In genomic region chr18:75210274-75211001, GRCh38 we compare ENCODE assay signal across 8 cellular contexts. TPM values are rescaled to one million over a fixed set of nuclear protein-coding genes. Genes with fewer than 3 reads are reported as not detected.
A peak's percentile ranks its signal among the peaks of the same experiment; 100 is the strongest.
DNase-seq lines count a peak whose midpoint lies in the region; ATAC-seq and TF ChIP-seq lines count a peak whose summit lies in the region.

TSS of gene TSHZ1 (plus strand) at chr18:75210797. CDS start at chr18:75211877, 1,080 bp downstream.

- POLR2A ChIA-PET in T-cell (lab: Charles Lee) = interaction anchor here (0.7 to 1.2 kb wide), 3 partner anchors 36 to 843 kb away, joined by 3 to 9 read pairs (median 3); no protein-coding TSS in a partner anchor

- H3K27me3 Mint-ChIP-seq in T-cell = no peaks in the 10 kb centered on the region

- no peaks in the 10 kb centered on the region for H3K9me2 ChIP-seq in hepatocyte (replicated peaks; ENCODE audit: insufficient read depth)

- intact Hi-C loops in body of pancreas (cut with DNase I) = no loop called here

- CTCF ChIA-PET in T-cell (lab: Charles Lee) = interaction anchor here (0.6 to 0.9 kb wide), 5 partner anchors 14 to 1127 kb away, joined by 3 to 8 read pairs (median 4); no protein-coding TSS in a partner anchor

- H3K4me1 ChIP-seq in body of pancreas = peaks cover 52% of the 10 kb centered on the region
- H3K4me1 ChIP-seq in hepatocyte (ENCODE audit: insufficient read depth) = peaks cover 31% of the 10 kb centered on the region

- peak within 1 kb of the TSS; percentile 82 for H3K4me2 ChIP-seq in hepatocyte

- H3K9me3 Mint-ChIP-seq in T-cell = no peaks in the 10 kb centered on the region

- H3K36me3 ChIP-seq in body of pancreas (replicated peaks in 1 of 2; ENCODE audit: insufficient read depth in 1 of 2, low read depth in 2 of 2) (no peaks in the 10 kb centered on the region), hepatocyte (replicated peaks; ENCODE audit: insufficient read depth, low read depth) (no peaks in the 10 kb centered on the region)

- H3K9me3 ChIP-seq in body of pancreas (no peaks in the 10 kb centered on the region), hepatocyte (ENCODE audit: low read depth) (no peaks in the 10 kb centered on the region)

- DNase-seq in NCI-H1694 (lab: John Stamatoyannopoulos, UW) (peak; percentile 86), T-cell (peak in 32 of 34 experiments; percentile 35 to 81 (median 67)), body of pancreas (peak; percentile 69 to 90 (median 73)), hepatocyte (ENCODE audit: low spot score) (peak; percentile 88), putamen (ENCODE audit: low spot score) (peak; percentile 85)

- WGBS in body of pancreas, 2 donors = 0 to 1% methylated on average over 15 of the region's 15 CpGs
- 6% methylated on average over 15 of the region's 15 CpGs for WGBS in hepatocyte (ENCODE audit: low lambda C conversion rate, missing lambda C conversion rate)

- peak within 1 kb of the TSS; percentile 95 to 96 for H3K27ac Mint-ChIP-seq in T-cell

- TF ChIP-seq CTCF in 22Rv1 (IDR thresholded peaks at IDR 0.05) = no peak
- no peak for TF ChIP-seq CTCF in body of pancreas (IDR thresholded peaks at IDR 0.05)
- no peak for TF ChIP-seq CTCF in hepatocyte (IDR thresholded peaks at IDR 0.05; ENCODE audit: poor library complexity)

- H3K36me3 Mint-ChIP-seq in T-cell = peaks cover 5% of the 10 kb centered on the region

- H3K4me3 Mint-ChIP-seq in T-cell = peak within 1 kb of the TSS; percentile 97 to 100 (median 99)

- H3K4me1 Mint-ChIP-seq in T-cell = peaks cover 65 to 68% (median 67%) of the 10 kb centered on the region in 3 donors

- peak in 2 of 3 donors; percentile 83 to 87 for TF ChIP-seq POLR2A in body of pancreas (IDR thresholded peaks at IDR 0.05)

- H4K20me1 ChIP-seq in hepatocyte (ENCODE audit: insufficient read depth, poor library complexity, severe bottlenecking) = peaks cover 20% of the 10 kb centered on the region

- peak within 1 kb of the TSS; percentile 62 for H2AFZ ChIP-seq in hepatocyte

- ATAC-seq in GM18502 (IDR thresholded peaks at IDR 0.05; ENCODE audit: poor library complexity, unreplicated experiment) (peak; percentile 44), HG02943 (IDR thresholded peaks at IDR 0.05; ENCODE audit: low read depth, unreplicated experiment) (peak; percentile 21), T-cell (replicated peaks in 1 of 4) (peak; percentile 37 to 65 (median 40)), body of pancreas (peak; percentile 56)

- no peaks in the 10 kb centered on the region for H3K27me3 ChIP-seq in body of pancreas
- H3K27me3 ChIP-seq in hepatocyte = peaks cover 14% of the 10 kb centered on the region

- H3K27ac ChIP-seq in 22Rv1 (peak within 1 kb of the TSS; percentile 97), body of pancreas (peak within 1 kb of the TSS; percentile 92 to 98 (median 94)), hepatocyte (peak within 1 kb of the TSS; percentile 99)

- H3K4me3 ChIP-seq in body of pancreas = peak within 1 kb of the TSS; percentile 39 to 58
- H3K4me3 ChIP-seq in hepatocyte = peak within 1 kb of the TSS; percentile 97

- H3K79me2 ChIP-seq in hepatocyte = peaks cover 72% of the 10 kb centered on the region

RNA-seq across cellular contexts. Expression of gene TSHZ1, which starts in this region (rescaled TPM):
- 10 to 100 TPM; 26.5 to 31.3 (median 28.2) TPM for total RNA-seq in T-cell
- 10 to 100 TPM in 1 of 2 donors, 1 to 10 TPM in 1; 8.3 to 11.2 TPM for total RNA-seq in body of pancreas
- 13.1 TPM in 2 replicates for total RNA-seq in hepatocyte
- 8.5 and 12.7 TPM in 2 replicates for polyA plus RNA-seq in hepatocyte

Comparison
In these comparisons a context has a peak if more than half of its experiments do, and no peak if none do; other contexts are left out.
1. Peak in every context shown above with its lines: DNase-seq, ATAC-seq, H3K4me3 ChIP-seq and H3K27ac ChIP-seq.